ENCODE assay signal across 1 cellular context in the genomic region with DNA sequence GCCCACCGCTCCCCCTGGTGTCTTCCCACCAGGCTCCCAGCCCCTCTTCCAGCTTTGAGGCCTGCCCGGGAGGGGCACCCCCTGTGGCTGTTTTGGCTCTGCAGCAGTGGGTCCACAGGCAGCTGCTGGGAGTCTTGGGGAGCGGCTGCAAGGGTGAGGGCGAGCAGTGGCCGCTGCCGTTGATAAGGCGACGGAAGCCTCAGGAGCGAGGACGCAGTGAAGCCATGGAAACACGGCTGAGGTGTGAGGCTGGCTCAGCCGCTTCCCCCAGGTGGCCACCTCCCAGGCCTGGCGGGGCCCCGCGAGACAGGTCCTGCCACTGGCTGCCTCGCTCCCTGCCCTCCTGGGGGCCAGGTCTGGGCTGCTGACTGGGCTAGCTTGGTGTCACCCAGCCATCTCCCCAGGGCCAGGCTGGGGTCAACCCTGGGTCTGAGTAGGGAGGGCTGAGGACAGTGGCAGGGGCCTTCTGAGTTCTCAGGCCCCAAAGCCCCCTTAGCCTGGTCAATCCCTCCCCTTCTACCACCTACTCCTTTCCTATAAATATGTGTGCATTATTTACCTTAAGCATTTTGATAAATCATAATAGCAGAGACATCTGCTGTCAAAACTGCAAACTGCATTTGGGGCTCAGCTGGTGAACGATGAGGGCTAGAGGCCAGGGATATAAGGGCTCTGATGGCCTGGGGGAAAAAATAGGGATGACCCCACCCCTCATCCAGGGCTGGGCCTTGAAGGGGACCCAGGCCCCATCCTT.
TF ChIP-seq lines count a peak whose summit lies in the region.

No MANE protein-coding gene starts in this region.

TF ChIP-seq in K562, 482 proteins besides CTCF, POLR2A, EP300 and RAD21 (continued from another document and continues in another):
- TF ChIP-seq, protein P1, sequence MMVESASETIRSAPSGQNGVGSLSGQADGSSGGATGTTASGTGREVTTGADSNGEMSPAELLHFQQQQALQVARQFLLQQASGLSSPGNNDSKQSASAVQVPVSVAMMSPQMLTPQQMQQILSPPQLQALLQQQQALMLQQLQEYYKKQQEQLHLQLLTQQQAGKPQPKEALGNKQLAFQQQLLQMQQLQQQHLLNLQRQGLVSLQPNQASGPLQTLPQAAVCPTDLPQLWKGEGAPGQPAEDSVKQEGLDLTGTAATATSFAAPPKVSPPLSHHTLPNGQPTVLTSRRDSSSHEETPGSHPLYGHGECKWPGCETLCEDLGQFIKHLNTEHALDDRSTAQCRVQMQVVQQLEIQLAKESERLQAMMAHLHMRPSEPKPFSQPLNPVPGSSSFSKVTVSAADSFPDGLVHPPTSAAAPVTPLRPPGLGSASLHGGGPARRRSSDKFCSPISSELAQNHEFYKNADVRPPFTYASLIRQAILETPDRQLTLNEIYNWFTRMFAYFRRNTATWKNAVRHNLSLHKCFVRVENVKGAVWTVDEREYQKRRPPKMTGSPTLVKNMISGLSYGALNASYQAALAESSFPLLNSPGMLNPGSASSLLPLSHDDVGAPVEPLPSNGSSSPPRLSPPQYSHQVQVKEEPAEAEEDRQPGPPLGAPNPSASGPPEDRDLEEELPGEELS (CRISPR knock-in tag; IDR thresholded peaks at IDR 0.05; ENCODE audit: borderline replicate concordance): no peak
- TF ChIP-seq NR4A1 (CRISPR knock-in tag; IDR thresholded peaks at IDR 0.05): no peak
- no peak; the same call in 1 of the 2 replicates for TF ChIP-seq NR4A1 (tag; IDR thresholded peaks at IDR 0.05)
- 0 out of 2 replicates have a peak, but pooled peaks have one; percentile 56 for TF ChIP-seq ZNF695 (CRISPR knock-in tag; IDR thresholded peaks at IDR 0.05)
- no peak for TF ChIP-seq CEBPB (tag; IDR thresholded peaks at IDR 0.05)
- TF ChIP-seq, protein P2, sequence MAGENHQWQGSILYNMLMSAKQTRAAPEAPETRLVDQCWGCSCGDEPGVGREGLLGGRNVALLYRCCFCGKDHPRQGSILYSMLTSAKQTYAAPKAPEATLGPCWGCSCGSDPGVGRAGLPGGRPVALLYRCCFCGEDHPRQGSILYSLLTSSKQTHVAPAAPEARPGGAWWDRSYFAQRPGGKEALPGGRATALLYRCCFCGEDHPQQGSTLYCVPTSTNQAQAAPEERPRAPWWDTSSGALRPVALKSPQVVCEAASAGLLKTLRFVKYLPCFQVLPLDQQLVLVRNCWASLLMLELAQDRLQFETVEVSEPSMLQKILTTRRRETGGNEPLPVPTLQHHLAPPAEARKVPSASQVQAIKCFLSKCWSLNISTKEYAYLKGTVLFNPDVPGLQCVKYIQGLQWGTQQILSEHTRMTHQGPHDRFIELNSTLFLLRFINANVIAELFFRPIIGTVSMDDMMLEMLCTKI (IDR thresholded peaks at IDR 0.05; ENCODE audit: partially characterized antibody): no peak
- TF ChIP-seq EZH2 (IDR thresholded peaks at IDR 0.05; ENCODE audit: borderline replicate concordance, low read depth, low read length): no peak
- no peak for TF ChIP-seq HDAC8 (tag; IDR thresholded peaks at IDR 0.05)
- TF ChIP-seq, protein P3, sequence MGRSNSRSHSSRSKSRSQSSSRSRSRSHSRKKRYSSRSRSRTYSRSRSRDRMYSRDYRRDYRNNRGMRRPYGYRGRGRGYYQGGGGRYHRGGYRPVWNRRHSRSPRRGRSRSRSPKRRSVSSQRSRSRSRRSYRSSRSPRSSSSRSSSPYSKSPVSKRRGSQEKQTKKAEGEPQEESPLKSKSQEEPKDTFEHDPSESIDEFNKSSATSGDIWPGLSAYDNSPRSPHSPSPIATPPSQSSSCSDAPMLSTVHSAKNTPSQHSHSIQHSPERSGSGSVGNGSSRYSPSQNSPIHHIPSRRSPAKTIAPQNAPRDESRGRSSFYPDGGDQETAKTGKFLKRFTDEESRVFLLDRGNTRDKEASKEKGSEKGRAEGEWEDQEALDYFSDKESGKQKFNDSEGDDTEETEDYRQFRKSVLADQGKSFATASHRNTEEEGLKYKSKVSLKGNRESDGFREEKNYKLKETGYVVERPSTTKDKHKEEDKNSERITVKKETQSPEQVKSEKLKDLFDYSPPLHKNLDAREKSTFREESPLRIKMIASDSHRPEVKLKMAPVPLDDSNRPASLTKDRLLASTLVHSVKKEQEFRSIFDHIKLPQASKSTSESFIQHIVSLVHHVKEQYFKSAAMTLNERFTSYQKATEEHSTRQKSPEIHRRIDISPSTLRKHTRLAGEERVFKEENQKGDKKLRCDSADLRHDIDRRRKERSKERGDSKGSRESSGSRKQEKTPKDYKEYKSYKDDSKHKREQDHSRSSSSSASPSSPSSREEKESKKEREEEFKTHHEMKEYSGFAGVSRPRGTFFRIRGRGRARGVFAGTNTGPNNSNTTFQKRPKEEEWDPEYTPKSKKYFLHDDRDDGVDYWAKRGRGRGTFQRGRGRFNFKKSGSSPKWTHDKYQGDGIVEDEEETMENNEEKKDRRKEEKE (IDR thresholded peaks at IDR 0.05; ENCODE audit: borderline replicate concordance in 1 of 2, control insufficient read depth in 1 of 2, low read depth in 2 of 2, low read length in 1 of 2): no peak
- TF ChIP-seq, protein P4, sequence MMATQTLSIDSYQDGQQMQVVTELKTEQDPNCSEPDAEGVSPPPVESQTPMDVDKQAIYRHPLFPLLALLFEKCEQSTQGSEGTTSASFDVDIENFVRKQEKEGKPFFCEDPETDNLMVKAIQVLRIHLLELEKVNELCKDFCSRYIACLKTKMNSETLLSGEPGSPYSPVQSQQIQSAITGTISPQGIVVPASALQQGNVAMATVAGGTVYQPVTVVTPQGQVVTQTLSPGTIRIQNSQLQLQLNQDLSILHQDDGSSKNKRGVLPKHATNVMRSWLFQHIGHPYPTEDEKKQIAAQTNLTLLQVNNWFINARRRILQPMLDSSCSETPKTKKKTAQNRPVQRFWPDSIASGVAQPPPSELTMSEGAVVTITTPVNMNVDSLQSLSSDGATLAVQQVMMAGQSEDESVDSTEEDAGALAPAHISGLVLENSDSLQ (IDR thresholded peaks at IDR 0.05): no peak
- TF ChIP-seq NCOR1 (IDR thresholded peaks at IDR 0.05): no peak
- no peak for TF ChIP-seq XRCC4 (IDR thresholded peaks at IDR 0.05; ENCODE audit: extremely low read depth, insufficient read depth, insufficient read length)
- no peak for TF ChIP-seq BRF1 (IDR thresholded peaks at IDR 0.05; ENCODE audit: borderline replicate concordance, extremely low read depth, insufficient read length)
- 0 out of 2 replicates have a peak, but pooled peaks have one; percentile 13 for TF ChIP-seq SMAD4 (CRISPR knock-in tag; conservative IDR thresholded peaks at IDR 0.05)
- no peak for TF ChIP-seq ZKSCAN1 (IDR thresholded peaks at IDR 0.05; ENCODE audit: low read depth, low read length)
- TF ChIP-seq SIN3B (IDR thresholded peaks at IDR 0.05; ENCODE audit: low read depth): no peak
- peak; percentile 42; the same call in 1 of the 2 replicates for TF ChIP-seq ERF (CRISPR knock-in tag; IDR thresholded peaks at IDR 0.05)
- TF ChIP-seq HLTF (IDR thresholded peaks at IDR 0.05): no peak
- TF ChIP-seq, protein P5, sequence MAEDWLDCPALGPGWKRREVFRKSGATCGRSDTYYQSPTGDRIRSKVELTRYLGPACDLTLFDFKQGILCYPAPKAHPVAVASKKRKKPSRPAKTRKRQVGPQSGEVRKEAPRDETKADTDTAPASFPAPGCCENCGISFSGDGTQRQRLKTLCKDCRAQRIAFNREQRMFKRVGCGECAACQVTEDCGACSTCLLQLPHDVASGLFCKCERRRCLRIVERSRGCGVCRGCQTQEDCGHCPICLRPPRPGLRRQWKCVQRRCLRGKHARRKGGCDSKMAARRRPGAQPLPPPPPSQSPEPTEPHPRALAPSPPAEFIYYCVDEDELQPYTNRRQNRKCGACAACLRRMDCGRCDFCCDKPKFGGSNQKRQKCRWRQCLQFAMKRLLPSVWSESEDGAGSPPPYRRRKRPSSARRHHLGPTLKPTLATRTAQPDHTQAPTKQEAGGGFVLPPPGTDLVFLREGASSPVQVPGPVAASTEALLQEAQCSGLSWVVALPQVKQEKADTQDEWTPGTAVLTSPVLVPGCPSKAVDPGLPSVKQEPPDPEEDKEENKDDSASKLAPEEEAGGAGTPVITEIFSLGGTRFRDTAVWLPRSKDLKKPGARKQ (CRISPR knock-in tag; IDR thresholded peaks at IDR 0.05): no peak
- TF ChIP-seq ATF7 (IDR thresholded peaks at IDR 0.05): no peak
- TF ChIP-seq, protein P6, sequence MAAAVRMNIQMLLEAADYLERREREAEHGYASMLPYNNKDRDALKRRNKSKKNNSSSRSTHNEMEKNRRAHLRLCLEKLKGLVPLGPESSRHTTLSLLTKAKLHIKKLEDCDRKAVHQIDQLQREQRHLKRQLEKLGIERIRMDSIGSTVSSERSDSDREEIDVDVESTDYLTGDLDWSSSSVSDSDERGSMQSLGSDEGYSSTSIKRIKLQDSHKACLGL (CRISPR knock-in tag; IDR thresholded peaks at IDR 0.05; ENCODE audit: borderline replicate concordance, poor library complexity, severe bottlenecking): no peak
- TF ChIP-seq ZNF165 (CRISPR knock-in tag; IDR thresholded peaks at IDR 0.05; ENCODE audit: borderline replicate concordance): no peak
- TF ChIP-seq XRCC3 (IDR thresholded peaks at IDR 0.05): no peak
- TF ChIP-seq, protein P7, sequence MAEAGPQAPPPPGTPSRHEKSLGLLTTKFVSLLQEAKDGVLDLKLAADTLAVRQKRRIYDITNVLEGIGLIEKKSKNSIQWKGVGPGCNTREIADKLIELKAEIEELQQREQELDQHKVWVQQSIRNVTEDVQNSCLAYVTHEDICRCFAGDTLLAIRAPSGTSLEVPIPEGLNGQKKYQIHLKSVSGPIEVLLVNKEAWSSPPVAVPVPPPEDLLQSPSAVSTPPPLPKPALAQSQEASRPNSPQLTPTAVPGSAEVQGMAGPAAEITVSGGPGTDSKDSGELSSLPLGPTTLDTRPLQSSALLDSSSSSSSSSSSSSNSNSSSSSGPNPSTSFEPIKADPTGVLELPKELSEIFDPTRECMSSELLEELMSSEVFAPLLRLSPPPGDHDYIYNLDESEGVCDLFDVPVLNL (CRISPR knock-in tag; IDR thresholded peaks at IDR 0.05; ENCODE audit: low read depth): no peak
- TF ChIP-seq RBFOX2 (IDR thresholded peaks at IDR 0.05; ENCODE audit: low read depth, low read length): peak; percentile 32; the same call in 1 of the 2 replicates
- no peak for TF ChIP-seq NFATC3 (IDR thresholded peaks at IDR 0.05)
- no peak for TF ChIP-seq ZNF444 (CRISPR knock-in tag; IDR thresholded peaks at IDR 0.05)
- no peak for TF ChIP-seq KDM4B (IDR thresholded peaks at IDR 0.05; ENCODE audit: borderline replicate concordance in 2 of 2, low read depth in 1 of 2)
- TF ChIP-seq ETV1 (tag; conservative IDR thresholded peaks at IDR 0.05; ENCODE audit: low read depth): no peak
- TF ChIP-seq, protein P8, sequence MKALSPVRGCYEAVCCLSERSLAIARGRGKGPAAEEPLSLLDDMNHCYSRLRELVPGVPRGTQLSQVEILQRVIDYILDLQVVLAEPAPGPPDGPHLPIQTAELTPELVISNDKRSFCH (CRISPR knock-in tag; IDR thresholded peaks at IDR 0.05): no peak
- TF ChIP-seq, protein P8 (tag; IDR thresholded peaks at IDR 0.05): peak; percentile 65; the same call in 1 of the 2 replicates
- TF ChIP-seq LARP7 (IDR thresholded peaks at IDR 0.05): no peak
- TF ChIP-seq STAG1 (CRISPR knock-in tag; IDR thresholded peaks at IDR 0.05; ENCODE audit: borderline replicate concordance): no peak
- TF ChIP-seq E2F3 (CRISPR knock-in tag; IDR thresholded peaks at IDR 0.05): 0 out of 2 replicates have a peak, but pooled peaks have one; percentile 51
- TF ChIP-seq POU5F1 (IDR thresholded peaks at IDR 0.05; ENCODE audit: borderline replicate concordance, low read depth, low read length, partially characterized antibody): no peak
- TF ChIP-seq, protein P9, sequence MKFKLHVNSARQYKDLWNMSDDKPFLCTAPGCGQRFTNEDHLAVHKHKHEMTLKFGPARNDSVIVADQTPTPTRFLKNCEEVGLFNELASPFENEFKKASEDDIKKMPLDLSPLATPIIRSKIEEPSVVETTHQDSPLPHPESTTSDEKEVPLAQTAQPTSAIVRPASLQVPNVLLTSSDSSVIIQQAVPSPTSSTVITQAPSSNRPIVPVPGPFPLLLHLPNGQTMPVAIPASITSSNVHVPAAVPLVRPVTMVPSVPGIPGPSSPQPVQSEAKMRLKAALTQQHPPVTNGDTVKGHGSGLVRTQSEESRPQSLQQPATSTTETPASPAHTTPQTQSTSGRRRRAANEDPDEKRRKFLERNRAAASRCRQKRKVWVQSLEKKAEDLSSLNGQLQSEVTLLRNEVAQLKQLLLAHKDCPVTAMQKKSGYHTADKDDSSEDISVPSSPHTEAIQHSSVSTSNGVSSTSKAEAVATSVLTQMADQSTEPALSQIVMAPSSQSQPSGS (CRISPR knock-in tag; IDR thresholded peaks at IDR 0.05): no peak
- TF ChIP-seq ZNF354B (CRISPR knock-in tag; IDR thresholded peaks at IDR 0.05): no peak
- no peak for TF ChIP-seq TGIF2 (CRISPR knock-in tag; IDR thresholded peaks at IDR 0.05)
- no peak for TF ChIP-seq DIDO1 (tag; IDR thresholded peaks at IDR 0.05; ENCODE audit: low read depth)
- TF ChIP-seq FOSL1 (tag; conservative IDR thresholded peaks at IDR 0.05): no peak
- no peak for TF ChIP-seq CBX8 (IDR thresholded peaks at IDR 0.05; ENCODE audit: borderline replicate concordance, extremely low read depth, low read depth, low read length, poor library complexity, severe bottlenecking)
